In genomic region chr18:5543854-5544389, GRCh38 we compare ENCODE assay signal across 8 cellular contexts.
DNase-seq lines count a peak whose midpoint lies in the region; ATAC-seq and TF ChIP-seq lines count a peak whose summit lies in the region.

TSS of gene EPB41L3 (minus strand) at chr18:5543997. CDS start at chr18:5489183, 54,814 bp downstream.

- peaks cover 0 to 3% of the 10 kb centered on the region in 2 donors for H3K9me3 Mint-ChIP-seq in effector memory CD8-positive, alpha-beta T cell

- H3K27ac ChIP-seq in SK-N-MC (peak within 1 kb of the TSS; percentile 62; the same call in 1 of the 2 replicates), muscle layer of duodenum (ENCODE audit: low read length) (peak within 1 kb of the TSS; percentile 60)

- no peak for TF ChIP-seq CTCF in fibroblast of mammary gland (conservative IDR thresholded peaks at IDR 0.05; ENCODE audit: control insufficient read depth, insufficient read depth, low read depth, low read length)

- H3K4me1 Mint-ChIP-seq in effector memory CD8-positive, alpha-beta T cell (ENCODE audit: low read depth in 2 of 2) = no peaks in the 10 kb centered on the region

- H3K4me3 ChIP-seq in SK-N-MC (peak within 1 kb of the TSS; percentile 75), fibroblast of mammary gland (ENCODE audit: control insufficient read depth, low read depth, low read length) (peak within 1 kb of the TSS; percentile 72), muscle layer of duodenum (ENCODE audit: low read depth in 1 of 2, low read length in 2 of 2) (peak within 1 kb of the TSS; percentile 55 to 72)

- no peaks in the 10 kb centered on the region for H3K36me3 Mint-ChIP-seq in effector memory CD8-positive, alpha-beta T cell (ENCODE audit: insufficient read depth)

- H3K4me3 Mint-ChIP-seq in effector memory CD8-positive, alpha-beta T cell = no peak within 1 kb of the TSS

- peak within 1 kb of the TSS; percentile 73 for H3K9ac ChIP-seq in SK-N-MC (ENCODE audit: insufficient read length)

- no peak for DNase-seq in SK-N-MC (ENCODE audit: low read depth, low spot score)
- DNase-seq in fibroblast of mammary gland (ENCODE audit: low read depth) = peak; percentile 16
- no peak for DNase-seq in NCI-H187 (lab: John Stamatoyannopoulos, UW)
- no peak for DNase-seq in effector memory CD8-positive, alpha-beta T cell
- DNase-seq in activated CD4-positive, alpha-beta T cell treated with anti-CD3 and anti-CD28 coated beads for 48 hours = no peak

- ATAC-seq in GM18909 (IDR thresholded peaks at IDR 0.05; ENCODE audit: poor library complexity, unreplicated experiment) = peak; percentile 55
- ATAC-seq in effector memory CD8-positive, alpha-beta T cell (replicated peaks) = no peak
- no peak for ATAC-seq in GM18907 (IDR thresholded peaks at IDR 0.05; ENCODE audit: unreplicated experiment)

- no peak within 1 kb of the TSS for H3K27ac Mint-ChIP-seq in effector memory CD8-positive, alpha-beta T cell

- no peaks in the 10 kb centered on the region for H3K9me3 ChIP-seq in SK-N-MC (ENCODE audit: low read depth, low read length)
- H3K9me3 ChIP-seq in muscle layer of duodenum (ENCODE audit: control insufficient read depth in 1 of 2, low read length in 2 of 2) = no peaks in the 10 kb centered on the region

- H3K27me3 ChIP-seq in muscle layer of duodenum (ENCODE audit: low read depth, low read length) = no peaks in the 10 kb centered on the region

- no peaks in the 10 kb centered on the region for H3K36me3 ChIP-seq in SK-N-MC (ENCODE audit: insufficient read depth, low read length)
- H3K36me3 ChIP-seq in muscle layer of duodenum (ENCODE audit: control insufficient read depth in 1 of 2, insufficient read depth in 2 of 2, low read length in 2 of 2) = no peaks in the 10 kb centered on the region

- H3K4me1 ChIP-seq in muscle layer of duodenum (ENCODE audit: control insufficient read depth in 1 of 2, insufficient read depth in 2 of 2, low read length in 2 of 2) = no peaks in the 10 kb centered on the region

- peaks cover 29 to 31% of the 10 kb centered on the region in 2 donors for H3K27me3 Mint-ChIP-seq in effector memory CD8-positive, alpha-beta T cell
